ENCODE assay signal across 24 cellular contexts in genomic region chr12:32609966-32610365, GRCh38.
DNase-seq lines count a peak whose midpoint lies in the region; ATAC-seq and TF ChIP-seq lines count a peak whose summit lies in the region.
"Had no signal": no experiment of that assay in that cellular context is flagged by ENCODE, and none has a peak within 500 bp of the region (broad histone marks: within the 10 kb centered on the region; RNA-seq: fewer than 3 reads in every experiment).

No MANE protein-coding gene starts in this region.

- no peaks in the 10 kb centered on the region for H3K27me3 ChIP-seq in GM06990 (replicated peaks; ENCODE audit: control insufficient read depth, insufficient read depth, low read length)
- H3K27me3 ChIP-seq: esophagus muscularis mucosa had no signal

- DNase-seq in GM06990 (ENCODE audit: extremely low read depth, insufficient read length) (peak; percentile 6), HT-29 (ENCODE audit: low spot score) (no peak), mesothelial cell of epicardium (ENCODE audit: low spot score in 2 of 2, unreplicated experiment in 2 of 2) (no peak)
- DNase-seq in activated T-helper 2 cell treated with anti-CD3 and anti-CD28 coated beads, Interferon-gamma antibody, Interleukin-2, Interleukin-4, amounts not matched to agents 10 μg/mL and 5 μg/mL and 100 μg/mL, durations not matched to agents 14 hours and 24 hours and 36 hours (ENCODE audit: low spot score), result no peak
- DNase-seq: activated CD4-positive, alpha-beta memory T cell treated with anti-CD3 and anti-CD28 coated beads for 36 hours; activated CD4-positive, CD25-positive, alpha-beta regulatory T cell; activated gamma-delta T cell; DMS53; foreskin melanocyte; GDM1; GOT3; KBM-7; MM.1S; NCI-H146; NCI-H510A; psoas muscle; trophoblast cell had no signal

- ATAC-seq in GM18870 (IDR thresholded peaks at IDR 0.05; ENCODE audit: unreplicated experiment), result peak; percentile 50
- ATAC-seq in HG02885 (IDR thresholded peaks at IDR 0.05; ENCODE audit: poor library complexity, unreplicated experiment), result peak; percentile 80
- no peak for ATAC-seq in HG02678 (IDR thresholded peaks at IDR 0.05; ENCODE audit: unreplicated experiment)
- ATAC-seq: A549, psoas muscle had no signal

- H3K36me3 ChIP-seq in GM06990 (ENCODE audit: control insufficient read depth, insufficient read depth, low read length), result no peaks in the 10 kb centered on the region

- H3K27ac Mint-ChIP-seq in brain, result peak overlapping the region in 3 of 5 experiments; percentile 45 to 85 (median 51)
- H3K27ac Mint-ChIP-seq in activated T-helper 2 cell treated with anti-CD3 and anti-CD28 coated beads, Interferon-gamma antibody, Interleukin-2, Interleukin-4, amounts not matched to agents 10 μg/mL and 5 μg/mL and 100 μg/mL, durations not matched to agents 14 hours and 24 hours and 36 hours, result no peak overlapping the region
- no peak overlapping the region for H3K27ac Mint-ChIP-seq in mesothelial cell of epicardium
- H3K27ac Mint-ChIP-seq: activated CD4-positive, alpha-beta memory T cell treated with anti-CD3 and anti-CD28 coated beads for 36 hours; B cell had no signal

- H3K4me3 Mint-ChIP-seq in brain, result peak overlapping the region in 1 of 5 experiments; percentile 20
- no peak overlapping the region for H3K4me3 Mint-ChIP-seq in activated T-helper 2 cell treated with anti-CD3 and anti-CD28 coated beads, Interferon-gamma antibody, Interleukin-2, Interleukin-4, amounts not matched to agents 10 μg/mL and 5 μg/mL and 100 μg/mL, durations not matched to agents 14 hours and 24 hours and 36 hours (ENCODE audit: low read depth)
- no peak overlapping the region for H3K4me3 Mint-ChIP-seq in mesothelial cell of epicardium
- H3K4me3 Mint-ChIP-seq: activated CD4-positive, alpha-beta memory T cell treated with anti-CD3 and anti-CD28 coated beads for 36 hours; B cell had no signal

- no peaks in the 10 kb centered on the region for H3K27me3 Mint-ChIP-seq in brain
- H3K27me3 Mint-ChIP-seq in activated T-helper 2 cell treated with anti-CD3 and anti-CD28 coated beads, Interferon-gamma antibody, Interleukin-2, Interleukin-4, amounts not matched to agents 10 μg/mL and 5 μg/mL and 100 μg/mL, durations not matched to agents 14 hours and 24 hours and 36 hours (ENCODE audit: low read depth), result peaks cover 1% of the 10 kb centered on the region
- no peaks in the 10 kb centered on the region for H3K27me3 Mint-ChIP-seq in mesothelial cell of epicardium (ENCODE audit: low read depth)
- H3K27me3 Mint-ChIP-seq: B cell had no signal

- intact Hi-C loops in activated T-helper 2 cell treated with anti-CD3 and anti-CD28 coated beads, Interferon-gamma antibody, Interleukin-2, Interleukin-4, amounts not matched to agents 10 μg/mL and 5 μg/mL and 100 μg/mL, durations not matched to agents 14 hours and 24 hours and 36 hours (cut with micrococcal nuclease), result no loop called here

- peaks cover 30% of the 10 kb centered on the region for H3K4me1 Mint-ChIP-seq in brain
- H3K4me1 Mint-ChIP-seq in activated T-helper 2 cell treated with anti-CD3 and anti-CD28 coated beads, Interferon-gamma antibody, Interleukin-2, Interleukin-4, amounts not matched to agents 10 μg/mL and 5 μg/mL and 100 μg/mL, durations not matched to agents 14 hours and 24 hours and 36 hours (ENCODE audit: low read depth), result peaks cover 8% of the 10 kb centered on the region
- H3K4me1 Mint-ChIP-seq in mesothelial cell of epicardium, result peaks cover 22% of the 10 kb centered on the region
- H3K4me1 Mint-ChIP-seq: B cell had no signal

- H3K9me3 Mint-ChIP-seq in brain, result no peaks in the 10 kb centered on the region
- no peaks in the 10 kb centered on the region for H3K9me3 Mint-ChIP-seq in activated T-helper 2 cell treated with anti-CD3 and anti-CD28 coated beads, Interferon-gamma antibody, Interleukin-2, Interleukin-4, amounts not matched to agents 10 μg/mL and 5 μg/mL and 100 μg/mL, durations not matched to agents 14 hours and 24 hours and 36 hours
- H3K9me3 Mint-ChIP-seq in mesothelial cell of epicardium, result no peaks in the 10 kb centered on the region
- H3K9me3 Mint-ChIP-seq: activated CD4-positive, alpha-beta memory T cell treated with anti-CD3 and anti-CD28 coated beads for 36 hours had no signal

- H3K36me3 Mint-ChIP-seq in brain (peaks cover 77% of the 10 kb centered on the region), mesothelial cell of epicardium (peaks cover 17% of the 10 kb centered on the region)
- H3K36me3 Mint-ChIP-seq in activated T-helper 2 cell treated with anti-CD3 and anti-CD28 coated beads, Interferon-gamma antibody, Interleukin-2, Interleukin-4, amounts not matched to agents 10 μg/mL and 5 μg/mL and 100 μg/mL, durations not matched to agents 14 hours and 24 hours and 36 hours (ENCODE audit: low read depth), result no peaks in the 10 kb centered on the region
- H3K36me3 Mint-ChIP-seq: activated CD4-positive, alpha-beta memory T cell treated with anti-CD3 and anti-CD28 coated beads for 36 hours had no signal

- TF ChIP-seq CTCF in GM06990 (IDR thresholded peaks at IDR 0.05; ENCODE audit: insufficient read depth, low read length, poor library complexity, severe bottlenecking), result no peak
- no peak for TF ChIP-seq CTCF in brain (conservative IDR thresholded peaks at IDR 0.05)
- TF ChIP-seq CTCF in mesothelial cell of epicardium (IDR thresholded peaks at IDR 0.05; ENCODE audit: unreplicated experiment), result no peak

- no peak overlapping the region for H3K4me3 ChIP-seq in GM06990 (replicated peaks; ENCODE audit: low read depth, low read length)
- H3K4me3 ChIP-seq: A549, esophagus muscularis mucosa, psoas muscle had no signal

Comparison
In these comparisons a context has a peak if more than half of its experiments do, and no peak if none do; other contexts are left out.
1. H3K27ac Mint-ChIP-seq: peak in brain (3 of 5); none in activated T-helper 2 cell treated with anti-CD3 and anti-CD28 coated beads, Interferon-gamma antibody, Interleukin-2, Interleukin-4, amounts not matched to agents 10 μg/mL and 5 μg/mL and 100 μg/mL, durations not matched to agents 14 hours and 24 hours and 36 hours (single experiment) and mesothelial cell of epicardium (single experiment).